Comparison of ENCODE assay signal across 2 cellular contexts in the genomic region with DNA sequence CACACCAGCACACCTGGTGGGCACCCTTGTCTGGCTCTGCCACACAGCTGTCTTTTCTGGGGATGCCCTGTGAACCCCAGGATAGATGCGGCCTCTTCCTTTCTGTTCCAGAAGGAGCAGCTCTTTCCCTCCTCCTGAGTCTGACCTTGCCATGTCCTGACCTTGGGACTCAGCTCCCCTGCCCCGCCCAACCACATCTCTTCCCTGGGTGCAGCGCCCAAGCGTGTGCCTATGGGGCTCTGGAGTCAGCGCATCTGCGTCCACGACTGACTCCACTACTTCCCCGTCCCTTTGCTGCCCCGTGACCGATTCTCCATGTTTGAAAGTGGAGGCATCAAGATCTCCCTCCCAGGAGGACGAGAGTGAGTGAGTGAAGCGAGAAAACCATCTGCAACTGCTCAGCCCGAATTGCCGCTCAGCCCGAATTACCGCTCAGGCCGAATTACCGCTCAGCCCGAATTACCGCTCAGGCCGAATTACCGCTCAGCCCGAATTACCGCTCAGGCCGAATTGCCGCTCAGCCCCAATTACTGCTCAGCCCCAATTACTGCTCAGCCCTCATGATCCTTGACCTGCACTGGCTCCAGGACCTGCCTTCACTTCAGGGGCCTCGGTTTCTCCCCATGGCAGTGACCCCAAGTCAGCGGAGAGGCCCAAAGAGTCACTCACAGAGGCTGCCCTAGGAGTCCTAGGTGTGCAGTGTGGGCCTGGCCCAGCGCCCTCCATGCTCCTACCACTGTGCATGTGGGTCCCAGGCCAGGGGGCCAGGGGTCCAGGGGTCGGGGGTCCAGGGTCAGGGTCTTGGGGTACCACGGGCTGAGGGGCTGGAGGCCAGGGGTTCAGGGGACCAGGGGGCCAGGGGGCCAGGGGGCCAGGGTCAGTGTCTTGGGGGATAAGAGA.
TF ChIP-seq lines count a peak whose summit lies in the region.

No MANE protein-coding gene starts in this region.

TF ChIP-seq in HEK293, 187 proteins besides CTCF, POLR2A, EP300 and RAD21:
- TF ChIP-seq ZNF785 (tag by site-specific recombination; IDR thresholded peaks at IDR 0.05) (no peak), ZBTB8A (tag by site-specific recombination; IDR thresholded peaks at IDR 0.05) (peak; percentile 54)

TF ChIP-seq in GM12878, 131 proteins besides CTCF, POLR2A, EP300 and RAD21:
- no peak for TF ChIP-seq GATAD2B (conservative IDR thresholded peaks at IDR 0.05; ENCODE audit: low read depth)
- TF ChIP-seq, protein P1, sequence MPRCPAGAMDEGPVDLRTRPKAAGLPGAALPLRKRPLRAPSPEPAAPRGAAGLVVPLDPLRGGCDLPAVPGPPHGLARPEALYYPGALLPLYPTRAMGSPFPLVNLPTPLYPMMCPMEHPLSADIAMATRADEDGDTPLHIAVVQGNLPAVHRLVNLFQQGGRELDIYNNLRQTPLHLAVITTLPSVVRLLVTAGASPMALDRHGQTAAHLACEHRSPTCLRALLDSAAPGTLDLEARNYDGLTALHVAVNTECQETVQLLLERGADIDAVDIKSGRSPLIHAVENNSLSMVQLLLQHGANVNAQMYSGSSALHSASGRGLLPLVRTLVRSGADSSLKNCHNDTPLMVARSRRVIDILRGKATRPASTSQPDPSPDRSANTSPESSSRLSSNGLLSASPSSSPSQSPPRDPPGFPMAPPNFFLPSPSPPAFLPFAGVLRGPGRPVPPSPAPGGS (IDR thresholded peaks at IDR 0.05; ENCODE audit: borderline replicate concordance, insufficient read depth, low read depth, low read length, poor library complexity, severe bottlenecking): peak; percentile 86
